5 cellular contexts compared by ENCODE assay signal in the genomic region with DNA sequence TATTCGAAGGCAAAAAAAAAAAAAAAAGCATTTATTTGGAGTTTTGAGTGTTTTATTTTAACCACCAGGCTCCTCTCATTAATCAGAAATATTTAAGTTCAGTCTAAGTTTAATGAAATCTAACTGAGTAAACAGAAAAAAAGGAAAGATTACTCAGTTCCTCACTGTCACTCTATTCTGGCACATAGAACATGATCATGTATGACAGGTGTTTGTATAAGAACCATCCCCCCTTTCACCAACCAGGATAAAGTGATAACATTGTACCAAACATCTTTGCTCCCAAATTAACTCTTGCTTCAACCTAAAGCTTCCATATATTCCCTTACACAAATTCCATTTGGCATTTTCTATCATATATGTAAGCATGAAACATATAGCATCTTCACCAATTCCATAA.
"Had no signal": no experiment of that assay in that cellular context is flagged by ENCODE, and none has a peak within 500 bp of the region (broad histone marks: within the 10 kb centered on the region; RNA-seq: fewer than 3 reads in every experiment).

No MANE protein-coding gene starts in this region.

- H3K4me3 ChIP-seq: GM23338, K562 had no signal

- DNase-seq: H9, HCEC 1CT, IMR-90 had no signal

- H3K4me2 ChIP-seq: GM23338 had no signal

- ATAC-seq: GM23338, K562 had no signal
